Comparison of ENCODE assay signal across 17 cellular contexts in the genomic region with DNA sequence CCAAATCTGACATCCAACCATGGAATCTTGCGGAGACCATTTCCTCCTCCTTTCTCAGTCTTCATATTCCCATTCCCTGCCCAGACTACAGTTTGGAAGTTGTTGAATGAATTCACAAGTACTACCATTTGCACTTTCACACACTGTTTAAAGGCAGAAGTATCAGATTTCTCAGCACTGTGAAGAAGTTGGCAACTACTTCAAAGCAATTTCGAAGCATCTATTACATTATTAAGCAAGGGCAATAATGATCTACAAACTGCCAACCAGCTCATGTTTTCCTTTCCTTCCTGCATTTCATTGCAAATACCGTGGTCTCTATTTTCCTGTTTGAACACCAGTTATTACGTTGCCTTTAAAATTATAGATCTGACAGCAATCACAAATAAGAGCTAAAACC.
DNase-seq lines count a peak whose midpoint lies in the region; ATAC-seq and TF ChIP-seq lines count a peak whose summit lies in the region.
"Had no signal": no experiment of that assay in that cellular context is flagged by ENCODE, and none has a peak within 500 bp of the region (broad histone marks: within the 10 kb centered on the region; RNA-seq: fewer than 3 reads in every experiment).

No MANE protein-coding gene starts in this region.

- no peaks in the 10 kb centered on the region for H3K79me2 ChIP-seq in HCT116 (ENCODE audit: insufficient read depth, low read length)

- H3K9me3 ChIP-seq in HCT116 (ENCODE audit: control insufficient read depth in 1 of 2, insufficient read depth in 1 of 2, low read depth in 1 of 2, low read length in 2 of 2): no peaks in the 10 kb centered on the region
- H3K9me3 ChIP-seq: SJSA1 had no signal

- no peak for TF ChIP-seq CTCF in HCT116 (IDR thresholded peaks at IDR 0.05 in 2 of 3, conservative IDR thresholded peaks at IDR 0.05 in 1 of 3; ENCODE audit: borderline replicate concordance in 1 of 3, insufficient read depth in 1 of 3, low read depth in 2 of 3, low read length in 2 of 3)

- POLR2A ChIA-PET in HCT116 (lab: Charles Lee): interaction anchor here (2.3 kb wide), 1 partner anchor 10 kb away, joined by 5 read pairs; no protein-coding TSS in a partner anchor

- peak overlapping the region; percentile 79 for H2AFZ ChIP-seq in HCT116 (ENCODE audit: low read depth, low read length, poor library complexity, severe bottlenecking)

- no peak for TF ChIP-seq POLR2A in HCT116 (IDR thresholded peaks at IDR 0.05; ENCODE audit: borderline replicate concordance, extremely low read depth, insufficient read depth, insufficient read length)

- no peaks in the 10 kb centered on the region for H4K20me1 ChIP-seq in HCT116 (ENCODE audit: insufficient read depth)

- RAD21 ChIA-PET in HCT116 (lab: Charles Lee; ENCODE audit: low non-redundant PET in 1 of 2, low total read pairs in 2 of 2, uncharacterized antibody in 2 of 2, unreplicated experiment in 2 of 2): no interaction called here

- CTCF ChIA-PET in HCT116 (lab: Charles Lee): no interaction called here

- H3K27ac ChIP-seq in HCT116 (ENCODE audit: low read depth, low read length): peak overlapping the region; percentile 62
- H3K27ac ChIP-seq: C4-2B, SJSA1 had no signal

- H3K9me2 ChIP-seq in HCT116 (ENCODE audit: insufficient read depth): no peaks in the 10 kb centered on the region

- DNase-seq in NCI-H510A treated with DMSO at 0.1 percent for 48 hours (lab: John Stamatoyannopoulos, UW): peak; percentile 9
- DNase-seq in NCI-H510A (lab: John Stamatoyannopoulos, UW): no peak
- DNase-seq in HCT116 (ENCODE audit: low read depth, low spot score): no peak
- DNase-seq in astrocyte of the hippocampus (ENCODE audit: low read depth, low spot score): peak; percentile 52
- DNase-seq in renal cortical epithelial cell (ENCODE audit: low read depth): peak; percentile 60
- no peak for DNase-seq in activated T-cell treated with anti-CD3 and anti-CD28 coated beads for 4 hours
- DNase-seq in inferior parietal cortex (ENCODE audit: extremely low spot score): no peak
- DNase-seq in GM19238 (ENCODE audit: insufficient read length, low spot score): no peak
- DNase-seq: DMS153; Karpas-422; MM.1S; NCI-H187 treated with DMSO at 0.1 percent for 48 hours; NCI-H524 treated with DMSO at 0.1 percent for 48 hours; NK-92 treated with Interleukin-12 subunit alpha and Interleukin-12 subunit beta, amount 100 ng/mL, for 24 hours; PC-3 had no signal

- no peak overlapping the region for H3K4me3 ChIP-seq in HCT116 (replicated peaks in 1 of 2; ENCODE audit: low read depth in 1 of 2, low read length in 2 of 2)
- H3K4me3 ChIP-seq: SJSA1 had no signal

- peak overlapping the region; percentile 11; the same call in 1 of the 2 replicates for H3K4me2 ChIP-seq in HCT116 (ENCODE audit: low read length)

- no TSS peak for BruUV-seq in HCT116 (replicated peaks; lab: Mats Ljungman, UMichigan)

- no peak overlapping the region for H3K9ac ChIP-seq in HCT116 (ENCODE audit: low read length)

- ATAC-seq in HCT116: no peak
- ATAC-seq: PC-3 had no signal

- intact Hi-C loops in HCT116 (cut with micrococcal nuclease): no loop called here

- no peak for TF ChIP-seq RAD21 in HCT116 (IDR thresholded peaks at IDR 0.05; ENCODE audit: low read depth)

- peaks cover 35 to 37% of the 10 kb centered on the region in 2 experiments for H3K4me1 ChIP-seq in HCT116 (ENCODE audit: control insufficient read depth in 1 of 2, insufficient read depth in 2 of 2, low read length in 2 of 2)

- no peaks in the 10 kb centered on the region for H3K36me3 ChIP-seq in HCT116 (ENCODE audit: control insufficient read depth in 1 of 2, insufficient read depth in 2 of 2, low read length in 2 of 2)
- H3K36me3 ChIP-seq: SJSA1 had no signal

- H3K27me3 ChIP-seq in HCT116 (ENCODE audit: insufficient read depth, low read length): no peaks in the 10 kb centered on the region
- H3K27me3 ChIP-seq: SJSA1 had no signal

TF ChIP-seq in HCT116, 20 proteins besides CTCF, POLR2A, EP300 and RAD21:
- TF ChIP-seq SRF (IDR thresholded peaks at IDR 0.05; ENCODE audit: low read depth) (no peak), POLR2AphosphoS5 (IDR thresholded peaks at IDR 0.05; ENCODE audit: low read depth, low read length) (0 out of 2 replicates have a peak, but pooled peaks have one; percentile 21), CEBPB (IDR thresholded peaks at IDR 0.05; ENCODE audit: low read depth) (peak; percentile 35; the same call in 1 of the 2 replicates), SP1 (IDR thresholded peaks at IDR 0.05; ENCODE audit: low read depth) (peak; percentile 34; the same call in 1 of the 2 replicates), TCF7L2 (IDR thresholded peaks at IDR 0.05; ENCODE audit: borderline replicate concordance, extremely low read depth, insufficient read depth, insufficient read length) (peak; percentile 97)

Comparison
In these comparisons a context has a peak if more than half of its experiments do, and no peak if none do; other contexts are left out.
1. DNase-seq: peak in NCI-H510A treated with DMSO at 0.1 percent for 48 hours (single experiment), astrocyte of the hippocampus (single experiment) and renal cortical epithelial cell (single experiment); none in NCI-H510A (single experiment), HCT116 (single experiment), activated T-cell treated with anti-CD3 and anti-CD28 coated beads for 4 hours (single experiment), inferior parietal cortex (single experiment) and GM19238 (single experiment).